Comparison of ENCODE assay signal across 19 cellular contexts in the genomic region with DNA sequence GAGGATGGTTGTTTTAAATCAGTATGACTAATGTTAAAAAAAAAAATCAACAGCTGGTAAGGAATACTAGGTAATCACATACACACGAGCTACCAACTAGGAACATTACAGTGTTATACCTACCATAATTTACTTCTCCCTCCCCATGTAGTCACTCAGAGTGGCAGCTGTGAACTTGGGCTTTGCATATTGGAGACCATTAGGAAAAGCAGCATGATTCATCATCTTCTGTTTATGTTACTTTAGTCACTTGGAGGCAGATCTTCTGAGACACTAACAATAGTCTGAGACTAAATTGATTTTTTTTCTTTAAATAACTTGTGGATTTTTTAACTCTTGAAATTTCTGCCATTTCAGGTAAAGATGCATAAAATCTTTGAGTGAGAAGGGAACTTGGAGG.
DNase-seq lines count a peak whose midpoint lies in the region; ATAC-seq and TF ChIP-seq lines count a peak whose summit lies in the region.
"Had no signal": no experiment of that assay in that cellular context is flagged by ENCODE, and none has a peak within 500 bp of the region (broad histone marks: within the 10 kb centered on the region; RNA-seq: fewer than 3 reads in every experiment).

No MANE protein-coding gene starts in this region.

- no peak overlapping the region for H2AFZ ChIP-seq in osteoblast (ENCODE audit: low read length)
- H2AFZ ChIP-seq: parathyroid adenoma had no signal

- intact Hi-C loops in adrenal gland (cut with DNase I), result no loop called here

- H3K27ac ChIP-seq in osteoblast (ENCODE audit: low read depth, low read length) (no peak overlapping the region), RWPE1 (no peak overlapping the region), adrenal gland (no peak overlapping the region)
- no peak overlapping the region for H3K27ac ChIP-seq in CD8-positive, alpha-beta memory T cell (ENCODE audit: low read depth, low read length)
- H3K27ac ChIP-seq: parathyroid adenoma had no signal

- POLR2A ChIA-PET in RWPE1 (lab: Yijun Ruan, JAX; ENCODE audit: low non-redundant PET), result no interaction called here
- POLR2A ChIA-PET in CD8-positive, alpha-beta memory T cell (lab: Charles Lee), result no interaction called here

- no peak overlapping the region for H3K4me3 Mint-ChIP-seq in CD8-positive, alpha-beta memory T cell
- H3K4me3 Mint-ChIP-seq in stimulated activated naive CD8-positive, alpha-beta T cell treated with anti-CD3 and anti-CD28 coated beads, Interleukin-15, amount 100 ng/mL, for 72 hours, result no peak overlapping the region
- H3K4me3 Mint-ChIP-seq: activated CD8-positive, alpha-beta memory T cell treated with anti-CD3 and anti-CD28 coated beads, Interleukin-2, amount 10 ng/mL, durations not matched to agents 7 days and 5 days; CD14-positive monocyte had no signal

- no peaks in the 10 kb centered on the region for H3K4me1 Mint-ChIP-seq in CD8-positive, alpha-beta memory T cell
- H3K4me1 Mint-ChIP-seq in stimulated activated naive CD8-positive, alpha-beta T cell treated with anti-CD3 and anti-CD28 coated beads, Interleukin-15, amount 100 ng/mL, for 72 hours, result no peaks in the 10 kb centered on the region
- H3K4me1 Mint-ChIP-seq: activated CD8-positive, alpha-beta memory T cell treated with anti-CD3 and anti-CD28 coated beads, Interleukin-2, amount 10 ng/mL, durations not matched to agents 7 days and 5 days had no signal

- peak; percentile 75 for DNase-seq in EH (ENCODE audit: low read depth)
- DNase-seq in M059J (ENCODE audit: low read depth), result peak; percentile 80
- peak; percentile 36 for DNase-seq in epithelial cell of esophagus (ENCODE audit: low read depth)
- peak; percentile 86 for DNase-seq in osteoblast (ENCODE audit: insufficient read length, low spot score, missing footprints)
- no peak for DNase-seq in RWPE1 (ENCODE audit: low spot score)
- no peak for DNase-seq in CD8-positive, alpha-beta memory T cell
- DNase-seq in adrenal gland, result no peak
- no peak for DNase-seq in stimulated activated naive CD8-positive, alpha-beta T cell treated with anti-CD3 and anti-CD28 coated beads, Interleukin-15, amount 100 ng/mL, for 72 hours
- DNase-seq: activated CD8-positive, alpha-beta memory T cell treated with anti-CD3 and anti-CD28 coated beads, Interleukin-2, amount 10 ng/mL, durations not matched to agents 7 days and 5 days; glutamatergic neuron; Kasumi-1; mucosa of descending colon; NCI-H2029 treated with DMSO at 0.1 percent for 48 hours; NCI-H774; stimulated activated naive CD4-positive, alpha-beta T cell treated with Interleukin-2 at 50 U/mL for 16 hours had no signal

- H4K20me1 ChIP-seq in osteoblast (ENCODE audit: insufficient read depth, low read length), result no peaks in the 10 kb centered on the region

- H3K4me3 ChIP-seq in epithelial cell of esophagus (ENCODE audit: low read length) (no peak overlapping the region), osteoblast (ENCODE audit: insufficient read depth, low read length) (no peak overlapping the region), adrenal gland (no peak overlapping the region)
- H3K4me3 ChIP-seq in CD8-positive, alpha-beta memory T cell (ENCODE audit: low read length), result no peak overlapping the region
- H3K4me3 ChIP-seq: mucosa of descending colon, smooth muscle cell had no signal

- TF ChIP-seq CTCF in epithelial cell of esophagus (IDR thresholded peaks at IDR 0.05; ENCODE audit: insufficient read depth, low read depth, low read length, missing control alignments), result no peak
- TF ChIP-seq CTCF in osteoblast (IDR thresholded peaks at IDR 0.05; ENCODE audit: extremely low read depth, low read depth, low read length), result no peak
- TF ChIP-seq CTCF in RWPE1 (conservative IDR thresholded peaks at IDR 0.05; ENCODE audit: low read depth), result no peak
- TF ChIP-seq CTCF in adrenal gland (IDR thresholded peaks at IDR 0.05), result no peak

- H3K4me1 ChIP-seq in osteoblast (ENCODE audit: insufficient read depth, low read length) (peaks cover 5% of the 10 kb centered on the region), adrenal gland (replicated peaks in 1 of 2) (no peaks in the 10 kb centered on the region)
- no peaks in the 10 kb centered on the region for H3K4me1 ChIP-seq in CD8-positive, alpha-beta memory T cell (ENCODE audit: insufficient read depth, low read length)
- H3K4me1 ChIP-seq: parathyroid adenoma had no signal

- CTCF ChIA-PET in RWPE1 (lab: Yijun Ruan, JAX), result interaction anchor here (0.7 kb wide), 1 partner anchor 12 kb away, joined by 3 read pairs; no protein-coding TSS in a partner anchor
- CTCF ChIA-PET in CD8-positive, alpha-beta memory T cell (lab: Charles Lee), result no interaction called here

- H3K27me3 Mint-ChIP-seq in CD8-positive, alpha-beta memory T cell, result peaks cover 2 to 23% of the 10 kb centered on the region in 2 donors
- H3K27me3 Mint-ChIP-seq in stimulated activated naive CD8-positive, alpha-beta T cell treated with anti-CD3 and anti-CD28 coated beads, Interleukin-15, amount 100 ng/mL, for 72 hours, result no peaks in the 10 kb centered on the region
- H3K27me3 Mint-ChIP-seq: activated CD8-positive, alpha-beta memory T cell treated with anti-CD3 and anti-CD28 coated beads, Interleukin-2, amount 10 ng/mL, durations not matched to agents 7 days and 5 days had no signal

- H3K4me2 ChIP-seq in osteoblast (ENCODE audit: insufficient read depth, low read length), result no peak overlapping the region
- H3K4me2 ChIP-seq: smooth muscle cell had no signal

- no peak for TF ChIP-seq POLR2A in adrenal gland (IDR thresholded peaks at IDR 0.05)

- H3K36me3 Mint-ChIP-seq in CD8-positive, alpha-beta memory T cell, result peaks cover 0 to 20% (median 0%) of the 10 kb centered on the region in 3 donors

- WGBS in adrenal gland, 4 donors, result 58 to 85% (median 78%) methylated on average over 1 of the region's 1 CpG

- H3K27me3 ChIP-seq in osteoblast (ENCODE audit: insufficient read depth, low read length) (no peaks in the 10 kb centered on the region), adrenal gland (no peaks in the 10 kb centered on the region)
- no peaks in the 10 kb centered on the region for H3K27me3 ChIP-seq in CD8-positive, alpha-beta memory T cell (ENCODE audit: insufficient read depth, low read length, poor library complexity, severe bottlenecking)

- H3K9me3 Mint-ChIP-seq in CD8-positive, alpha-beta memory T cell, result peaks cover 17 to 23% (median 19%) of the 10 kb centered on the region in 5 donors
- H3K9me3 Mint-ChIP-seq in stimulated activated naive CD8-positive, alpha-beta T cell treated with anti-CD3 and anti-CD28 coated beads, Interleukin-15, amount 100 ng/mL, for 72 hours, result peaks cover 9 to 32% of the 10 kb centered on the region in 2 donors

- H3K36me3 ChIP-seq in osteoblast (ENCODE audit: insufficient read depth, low read length) (no peaks in the 10 kb centered on the region), adrenal gland (replicated peaks in 1 of 2) (no peaks in the 10 kb centered on the region)
- no peaks in the 10 kb centered on the region for H3K36me3 ChIP-seq in CD8-positive, alpha-beta memory T cell (ENCODE audit: insufficient read depth, low read length)

- H3K27ac Mint-ChIP-seq in CD8-positive, alpha-beta memory T cell, result no peak overlapping the region
- H3K27ac Mint-ChIP-seq in stimulated activated naive CD8-positive, alpha-beta T cell treated with anti-CD3 and anti-CD28 coated beads, Interleukin-15, amount 100 ng/mL, for 72 hours, result no peak overlapping the region
- H3K27ac Mint-ChIP-seq: activated CD8-positive, alpha-beta memory T cell treated with anti-CD3 and anti-CD28 coated beads, Interleukin-2, amount 10 ng/mL, durations not matched to agents 7 days and 5 days had no signal

- H3K9me3 ChIP-seq in osteoblast (ENCODE audit: low read depth, low read length) (no peaks in the 10 kb centered on the region), adrenal gland (replicated peaks in 1 of 3) (no peaks in the 10 kb centered on the region)
- H3K9me3 ChIP-seq in CD8-positive, alpha-beta memory T cell (ENCODE audit: low read length), result no peaks in the 10 kb centered on the region
- H3K9me3 ChIP-seq: mucosa of descending colon had no signal

- ATAC-seq in stimulated activated naive CD8-positive, alpha-beta T cell treated with anti-CD3 and anti-CD28 coated beads, Interleukin-15, amount 100 ng/mL, for 72 hours, result no peak
- ATAC-seq: activated CD8-positive, alpha-beta memory T cell treated with anti-CD3 and anti-CD28 coated beads, Interleukin-2, amount 10 ng/mL, durations not matched to agents 7 days and 5 days; HCT116; mucosa of descending colon had no signal

- H3K79me2 ChIP-seq in osteoblast (ENCODE audit: insufficient read depth, low read length), result no peaks in the 10 kb centered on the region
- H3K79me2 ChIP-seq: parathyroid adenoma had no signal

Comparison
In these comparisons a context has a peak if more than half of its experiments do, and no peak if none do; other contexts are left out.
1. DNase-seq: peak in EH (single experiment), M059J (single experiment), epithelial cell of esophagus (single experiment) and osteoblast (single experiment); none in RWPE1 (single experiment), CD8-positive, alpha-beta memory T cell (0 of 5), adrenal gland (0 of 7) and stimulated activated naive CD8-positive, alpha-beta T cell treated with anti-CD3 and anti-CD28 coated beads, Interleukin-15, amount 100 ng/mL, for 72 hours (0 of 2).